8 cellular contexts compared by ENCODE assay signal in the genomic region with DNA sequence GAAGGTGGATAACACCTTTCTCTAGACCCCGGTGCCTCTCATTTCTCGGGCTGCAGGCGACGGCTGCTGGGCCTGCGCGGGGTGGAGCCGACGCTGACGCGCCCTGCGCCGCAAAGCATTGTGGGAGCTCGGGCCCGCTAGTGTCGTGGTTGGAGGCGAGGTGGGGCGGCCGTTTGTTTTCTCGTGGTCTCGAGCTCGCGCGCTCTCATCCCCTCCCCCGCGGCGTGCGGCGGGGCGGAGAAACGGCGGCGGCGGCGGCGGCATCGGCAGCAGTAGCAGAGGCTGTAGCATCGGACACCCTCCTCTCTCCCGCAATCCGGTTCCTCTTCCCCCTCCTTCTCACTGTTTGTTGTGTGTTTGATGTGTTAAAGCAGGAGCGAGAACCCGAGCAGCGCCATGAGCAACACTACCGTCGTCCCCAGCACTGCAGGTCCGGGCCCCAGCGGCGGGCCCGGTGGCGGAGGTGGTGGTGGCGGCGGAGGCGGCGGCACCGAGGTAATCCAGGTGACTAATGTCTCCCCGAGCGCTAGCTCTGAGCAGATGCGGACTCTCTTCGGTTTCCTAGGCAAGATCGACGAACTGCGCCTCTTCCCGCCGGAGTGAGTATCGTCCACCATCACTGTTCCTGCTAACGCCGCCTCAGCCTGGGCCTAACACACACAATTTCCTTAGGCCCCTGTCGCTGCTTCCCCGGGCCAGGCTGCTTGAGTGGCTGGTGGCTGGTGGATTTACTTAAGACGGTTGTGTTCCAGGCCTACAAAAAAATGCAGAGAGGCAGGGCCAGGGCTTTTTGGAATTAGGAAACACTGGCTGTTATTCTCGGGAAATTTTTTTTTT. TPM values are rescaled to one million over a fixed set of nuclear protein-coding genes. Genes with fewer than 3 reads are reported as not detected.
A peak's percentile ranks its signal among the peaks of the same experiment; 100 is the strongest.
DNase-seq lines count a peak whose midpoint lies in the region; FAIRE-seq and TF ChIP-seq lines count a peak whose summit lies in the region.

A gene with protein sequence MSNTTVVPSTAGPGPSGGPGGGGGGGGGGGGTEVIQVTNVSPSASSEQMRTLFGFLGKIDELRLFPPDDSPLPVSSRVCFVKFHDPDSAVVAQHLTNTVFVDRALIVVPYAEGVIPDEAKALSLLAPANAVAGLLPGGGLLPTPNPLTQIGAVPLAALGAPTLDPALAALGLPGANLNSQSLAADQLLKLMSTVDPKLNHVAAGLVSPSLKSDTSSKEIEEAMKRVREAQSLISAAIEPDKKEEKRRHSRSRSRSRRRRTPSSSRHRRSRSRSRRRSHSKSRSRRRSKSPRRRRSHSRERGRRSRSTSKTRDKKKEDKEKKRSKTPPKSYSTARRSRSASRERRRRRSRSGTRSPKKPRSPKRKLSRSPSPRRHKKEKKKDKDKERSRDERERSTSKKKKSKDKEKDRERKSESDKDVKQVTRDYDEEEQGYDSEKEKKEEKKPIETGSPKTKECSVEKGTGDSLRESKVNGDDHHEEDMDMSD (plus strand): TSS at position 140 of the 837 bp plus-strand sequence. CDS start 257 bp downstream, at position 397.

- H3K79me2 ChIP-seq in Loucy (ENCODE audit: insufficient read depth, low read length) (peaks cover 95% of the 10 kb centered on the region), neural cell (replicated peaks; ENCODE audit: insufficient read depth, low read length) (peaks cover 77% of the 10 kb centered on the region)

- H4K20me1 ChIP-seq in Loucy (ENCODE audit: insufficient read depth, low read length, poor library complexity, severe bottlenecking): peaks cover 48% of the 10 kb centered on the region
- peaks cover 18% of the 10 kb centered on the region for H4K20me1 ChIP-seq in neural cell (ENCODE audit: insufficient read depth)

- H3K9me2 ChIP-seq in Loucy (replicated peaks; ENCODE audit: low read depth, low read length) (no peaks in the 10 kb centered on the region), neural cell (ENCODE audit: insufficient read depth, low read length) (no peaks in the 10 kb centered on the region)

- 0 out of 2 replicates have a peak, but pooled peaks have one; percentile 6 for TF ChIP-seq CTCF in Loucy (conservative IDR thresholded peaks at IDR 0.05; ENCODE audit: low read length)
- TF ChIP-seq CTCF in neural cell (IDR thresholded peaks at IDR 0.05; ENCODE audit: poor library complexity, severe bottlenecking): peak; percentile 59
- peak in 2 of 7 experiments; percentile 10 to 25 for TF ChIP-seq CTCF in stomach (IDR thresholded peaks at IDR 0.05)

- H2AFZ ChIP-seq in Loucy (ENCODE audit: low read length) (peak within 1 kb of the TSS; percentile 95), neural cell (ENCODE audit: low read depth, low read length) (peak within 1 kb of the TSS; percentile 99)

- peak; percentile 65 for TF ChIP-seq EP300 in neural cell (conservative IDR thresholded peaks at IDR 0.05; ENCODE audit: poor library complexity, severe bottlenecking)
- no peak for TF ChIP-seq EP300 in stomach (IDR thresholded peaks at IDR 0.05)

- peak; percentile 87 for FAIRE-seq in H54 (lab: Jason Lieb, UNC)

- H3K9me3 ChIP-seq in Loucy (ENCODE audit: insufficient read depth, low read depth, low read length) (no peaks in the 10 kb centered on the region), neural cell (ENCODE audit: low read length) (no peaks in the 10 kb centered on the region), stomach (no peaks in the 10 kb centered on the region)

- peak within 1 kb of the TSS; percentile 94 for H3K9ac ChIP-seq in Loucy (ENCODE audit: low read depth, low read length, poor library complexity, severe bottlenecking)
- H3K9ac ChIP-seq in neural cell (ENCODE audit: low read length): peak within 1 kb of the TSS; percentile 94

- intact Hi-C loops in stomach (cut with DNase I; ENCODE audit: low total_unique reads): no loop called here

- peak; percentile 41 for TF ChIP-seq POLR2A in H54 (IDR thresholded peaks at IDR 0.05; ENCODE audit: low read depth, low read length)
- TF ChIP-seq POLR2A in stomach (IDR thresholded peaks at IDR 0.05): peak in 1 of 4 donors; percentile 69

- H3F3A ChIP-seq in Loucy (ENCODE audit: low read depth) (no peaks in the 10 kb centered on the region), neural cell (ENCODE audit: insufficient read depth, low read length, poor library complexity, severe bottlenecking) (peaks cover 10% of the 10 kb centered on the region)

- H3K4me3 ChIP-seq in Loucy (ENCODE audit: low read length, poor library complexity, severe bottlenecking): peak within 1 kb of the TSS; percentile 91
- H3K4me3 ChIP-seq in neural cell (ENCODE audit: low read length): peak within 1 kb of the TSS; percentile 87
- peak within 1 kb of the TSS; percentile 64 to 76 (median 68) for H3K4me3 ChIP-seq in stomach

- H3K4me1 ChIP-seq in Loucy (ENCODE audit: insufficient read depth, low read length, poor library complexity, severe bottlenecking): peaks cover 44% of the 10 kb centered on the region
- peaks cover 20 to 58% (median 41%) of the 10 kb centered on the region in 4 donors for H3K4me1 ChIP-seq in stomach

- 0 to 2% (median 0%) methylated on average over 36 to 70 of the region's 70 CpGs for WGBS in stomach, 5 donors

- peaks cover 25% of the 10 kb centered on the region; the same call in 1 of the 2 replicates for H3K36me3 ChIP-seq in Loucy (ENCODE audit: insufficient read depth, low read length)
- H3K36me3 ChIP-seq in neural cell (ENCODE audit: insufficient read depth, low read length): no peaks in the 10 kb centered on the region
- H3K36me3 ChIP-seq in stomach: peaks cover 0 to 35% (median 27%) of the 10 kb centered on the region in 4 donors

- peak; percentile 47 for TF ChIP-seq RAD21 in neural cell (conservative IDR thresholded peaks at IDR 0.05)

- H3K27me3 ChIP-seq in Loucy (ENCODE audit: insufficient read depth, low read length, poor library complexity, severe bottlenecking): no peaks in the 10 kb centered on the region
- no peaks in the 10 kb centered on the region for H3K27me3 ChIP-seq in neural cell (ENCODE audit: insufficient read depth, low read depth, low read length)
- no peaks in the 10 kb centered on the region for H3K27me3 ChIP-seq in stomach

- H3K27ac ChIP-seq in neural cell (ENCODE audit: low read length): peak within 1 kb of the TSS; percentile 98
- peak within 1 kb of the TSS; percentile 85 to 98 (median 97) for H3K27ac ChIP-seq in stomach

- peak within 1 kb of the TSS; percentile 97 for H3K4me2 ChIP-seq in Loucy (ENCODE audit: low read depth, low read length, poor library complexity, severe bottlenecking)
- peak within 1 kb of the TSS; percentile 100 for H3K4me2 ChIP-seq in neural cell (ENCODE audit: low read length)

- peak; percentile 97 for DNase-seq in ELR (ENCODE audit: low read depth)
- peak; percentile 66 for DNase-seq in H54 (ENCODE audit: insufficient read length, low spot score)
- peak; percentile 88 to 94 for DNase-seq in SHP77 (lab: John Stamatoyannopoulos, UW)
- DNase-seq in activated effector memory CD4-positive, alpha-beta T cell treated with anti-CD3 and anti-CD28 coated beads, Interleukin-2, amount 50 U/mL, for 16 hours: peak; percentile 99
- peak; percentile 80 for DNase-seq in fibroblast of the conjunctiva (ENCODE audit: low read depth)
- DNase-seq in stomach: peak; percentile 97

TF ChIP-seq in neural cell, 6 proteins besides CTCF, POLR2A, EP300 and RAD21:
- no peak for TF ChIP-seq EZH2 (IDR thresholded peaks at IDR 0.05; ENCODE audit: borderline replicate concordance, insufficient read depth, low read length, poor library complexity, severe bottlenecking)
- TF ChIP-seq POLR2AphosphoS5 (IDR thresholded peaks at IDR 0.05): peak; percentile 97
- TF ChIP-seq MXI1 (conservative IDR thresholded peaks at IDR 0.05; ENCODE audit: poor library complexity, severe bottlenecking): peak; percentile 90
- TF ChIP-seq, protein P1, sequence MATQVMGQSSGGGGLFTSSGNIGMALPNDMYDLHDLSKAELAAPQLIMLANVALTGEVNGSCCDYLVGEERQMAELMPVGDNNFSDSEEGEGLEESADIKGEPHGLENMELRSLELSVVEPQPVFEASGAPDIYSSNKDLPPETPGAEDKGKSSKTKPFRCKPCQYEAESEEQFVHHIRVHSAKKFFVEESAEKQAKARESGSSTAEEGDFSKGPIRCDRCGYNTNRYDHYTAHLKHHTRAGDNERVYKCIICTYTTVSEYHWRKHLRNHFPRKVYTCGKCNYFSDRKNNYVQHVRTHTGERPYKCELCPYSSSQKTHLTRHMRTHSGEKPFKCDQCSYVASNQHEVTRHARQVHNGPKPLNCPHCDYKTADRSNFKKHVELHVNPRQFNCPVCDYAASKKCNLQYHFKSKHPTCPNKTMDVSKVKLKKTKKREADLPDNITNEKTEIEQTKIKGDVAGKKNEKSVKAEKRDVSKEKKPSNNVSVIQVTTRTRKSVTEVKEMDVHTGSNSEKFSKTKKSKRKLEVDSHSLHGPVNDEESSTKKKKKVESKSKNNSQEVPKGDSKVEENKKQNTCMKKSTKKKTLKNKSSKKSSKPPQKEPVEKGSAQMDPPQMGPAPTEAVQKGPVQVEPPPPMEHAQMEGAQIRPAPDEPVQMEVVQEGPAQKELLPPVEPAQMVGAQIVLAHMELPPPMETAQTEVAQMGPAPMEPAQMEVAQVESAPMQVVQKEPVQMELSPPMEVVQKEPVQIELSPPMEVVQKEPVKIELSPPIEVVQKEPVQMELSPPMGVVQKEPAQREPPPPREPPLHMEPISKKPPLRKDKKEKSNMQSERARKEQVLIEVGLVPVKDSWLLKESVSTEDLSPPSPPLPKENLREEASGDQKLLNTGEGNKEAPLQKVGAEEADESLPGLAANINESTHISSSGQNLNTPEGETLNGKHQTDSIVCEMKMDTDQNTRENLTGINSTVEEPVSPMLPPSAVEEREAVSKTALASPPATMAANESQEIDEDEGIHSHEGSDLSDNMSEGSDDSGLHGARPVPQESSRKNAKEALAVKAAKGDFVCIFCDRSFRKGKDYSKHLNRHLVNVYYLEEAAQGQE (IDR thresholded peaks at IDR 0.05; ENCODE audit: borderline replicate concordance): peak; percentile 86
- peak; percentile 82 for TF ChIP-seq TAF1 (IDR thresholded peaks at IDR 0.05; ENCODE audit: low read depth)
- TF ChIP-seq SMC3 (conservative IDR thresholded peaks at IDR 0.05; ENCODE audit: poor library complexity): peak; percentile 63

RNA-seq across cellular contexts. Expression of the gene that starts here (rescaled TPM):
- polyA plus RNA-seq in neural cell: 443 and 514 TPM in 2 replicates
- 280 and 337 TPM in 2 replicates for polyA minus RNA-seq in neural cell
- total RNA-seq in stomach: 100 to 1,000 TPM in 4 of 5 donors, 10 to 100 TPM in 1; 73.3 to 422 (median 281) TPM
- polyA plus RNA-seq in stomach: 100 to 1,000 TPM in 2 of 3 donors, 10 to 100 TPM in 1; 42.8 to 436 (median 135) TPM

Comparison
In these comparisons a context has a peak if more than half of its experiments do, and no peak if none do; other contexts are left out.
1. Peak in every context shown above with its lines: DNase-seq, H3K4me3 ChIP-seq and H3K27ac ChIP-seq.